ENCODE assay signal across 8 cellular contexts in genomic region chr3:44476181-44476599, GRCh38. TPM values are rescaled to one million over a fixed set of nuclear protein-coding genes. Genes with fewer than 3 reads are reported as not detected.
DNase-seq lines count a peak whose midpoint lies in the region; ATAC-seq and TF ChIP-seq lines count a peak whose summit lies in the region.

No MANE protein-coding gene starts in this region.

- in situ Hi-C loops in ACHN (cut with HindIII; ENCODE audit: low pct_ligation_motif_present, low pct_unique_long_range_greater_than_20kb, low sequenced_read_pairs) = no loop called here

- H3K27me3 ChIP-seq in cardiac muscle cell = no peaks in the 10 kb centered on the region
- no peaks in the 10 kb centered on the region for H3K27me3 ChIP-seq in iPS-15b (ENCODE audit: control insufficient read depth, insufficient read depth, low read length)
- no peaks in the 10 kb centered on the region for H3K27me3 ChIP-seq in suprapubic skin

- no peak overlapping the region for H3K27ac ChIP-seq in cardiac muscle cell
- H3K27ac ChIP-seq in suprapubic skin = no peak overlapping the region

- intact Hi-C loops in Right ventricle myocardium superior (cut with DNase I) = loop anchor here (10.0 kb wide), 1 partner anchor 151 kb away; no protein-coding TSS in a partner anchor

- H3K4me1 ChIP-seq in cardiac muscle cell (ENCODE audit: low read depth) = peaks cover 18% of the 10 kb centered on the region
- peaks cover 12% of the 10 kb centered on the region for H3K4me1 ChIP-seq in iPS-15b (ENCODE audit: control insufficient read depth, insufficient read depth, low read length)
- peaks cover 26% of the 10 kb centered on the region for H3K4me1 ChIP-seq in suprapubic skin

- no peak for TF ChIP-seq EP300 in suprapubic skin (IDR thresholded peaks at IDR 0.05)

- peak in 1 of 2 donors; percentile 57 for DNase-seq in cardiac muscle cell (ENCODE audit: low read depth in 1 of 2, low spot score in 1 of 2)
- DNase-seq in Right ventricle myocardium superior = no peak
- no peak for DNase-seq in suprapubic skin (ENCODE audit: low spot score in 2 of 2)
- no peak for DNase-seq in ACHN
- DNase-seq in NCI-H2196 (lab: John Stamatoyannopoulos, UW; ENCODE audit: unreplicated experiment) = no peak
- no peak for DNase-seq in 8988T

- TF ChIP-seq CTCF in cardiac muscle cell (IDR thresholded peaks at IDR 0.05; ENCODE audit: low read depth, low read length) (no peak), WI38 (IDR thresholded peaks at IDR 0.05; ENCODE audit: low read depth, low read length) (peak; percentile 11; the same call in 1 of the 2 replicates), suprapubic skin (IDR thresholded peaks at IDR 0.05) (no peak)

- peak overlapping the region; percentile 47 for H3K9ac ChIP-seq in iPS-15b (ENCODE audit: low read depth, low read length)

- ATAC-seq in Right ventricle myocardium superior (ENCODE audit: poor library complexity) = no peak

- no peak for TF ChIP-seq POLR2A in suprapubic skin (IDR thresholded peaks at IDR 0.05)

- H3K36me3 ChIP-seq in cardiac muscle cell = no peaks in the 10 kb centered on the region
- H3K36me3 ChIP-seq in iPS-15b (ENCODE audit: control insufficient read depth, insufficient read depth, low read length) = no peaks in the 10 kb centered on the region
- H3K36me3 ChIP-seq in suprapubic skin = no peaks in the 10 kb centered on the region

- WGBS in suprapubic skin = 12% methylated on average over 5 of the region's 5 CpGs

- no peaks in the 10 kb centered on the region for H3K9me3 ChIP-seq in cardiac muscle cell (ENCODE audit: low read depth)
- no peaks in the 10 kb centered on the region for H3K9me3 ChIP-seq in iPS-15b (ENCODE audit: control insufficient read depth, insufficient read depth, low read length)
- H3K9me3 ChIP-seq in suprapubic skin = no peaks in the 10 kb centered on the region

- H3K4me3 ChIP-seq in cardiac muscle cell (peak overlapping the region; percentile 84), WI38 (ENCODE audit: low read depth, low read length) (peak overlapping the region; percentile 65), iPS-15b (ENCODE audit: low read depth, low read length) (no peak overlapping the region), suprapubic skin (peak overlapping the region; percentile 88)

RNA-seq across cellular contexts. Expression of gene ZNF445, which starts 1.3 kb away (rescaled TPM):
- total RNA-seq in cardiac muscle cell = 10.5 and 21.0 TPM in 2 replicates
- polyA plus RNA-seq in cardiac muscle cell = 11.0 and 23.3 TPM in 2 replicates
- 12.8 TPM for total RNA-seq in Right ventricle myocardium superior
- 10 to 100 TPM in 1 of 4 donors, 1 to 10 TPM in 3; 5.7 to 19.8 (median 7.8) TPM for total RNA-seq in suprapubic skin
